23 cellular contexts compared by ENCODE assay signal in the genomic region with DNA sequence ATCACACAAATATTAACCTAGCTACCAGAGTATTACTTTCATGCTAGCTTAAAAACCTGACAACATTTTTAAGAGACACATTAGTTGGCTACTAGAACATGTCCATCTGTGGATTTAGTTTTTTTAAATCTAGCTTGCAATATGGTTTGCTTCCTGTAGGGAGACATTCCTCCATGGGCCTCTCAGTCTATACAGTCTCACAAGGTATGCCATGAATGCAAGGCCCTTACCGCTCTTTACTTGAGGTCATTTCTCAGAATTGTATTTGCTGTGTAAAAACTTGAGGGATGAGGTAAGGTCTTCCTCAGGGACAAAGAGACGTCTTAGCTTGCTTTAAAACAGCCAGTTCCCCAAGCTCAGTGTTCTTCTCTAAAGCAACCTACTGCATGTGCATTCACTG. TPM values are rescaled to one million over a fixed set of nuclear protein-coding genes. Genes with fewer than 3 reads are reported as not detected.
DNase-seq lines count a peak whose midpoint lies in the region; ATAC-seq, FAIRE-seq and TF ChIP-seq lines count a peak whose summit lies in the region.
"Had no signal": no experiment of that assay in that cellular context is flagged by ENCODE, and none has a peak within 500 bp of the region (broad histone marks: within the 10 kb centered on the region; RNA-seq: fewer than 3 reads in every experiment).

No MANE protein-coding gene starts in this region.

- H3K27me3 ChIP-seq in GM12878 (replicated peaks in 1 of 2; ENCODE audit: control insufficient read depth in 2 of 2, insufficient read depth in 2 of 2, low read length in 1 of 2): no peaks in the 10 kb centered on the region
- H3K27me3 ChIP-seq: BLaER1 treated with 17β-estradiol and CSF1 and Interleukin-3, amounts not matched to agents 10 nM and 100 nM had no signal

- ATAC-seq in A549: peak; percentile 46 to 62; a peak in 3 of 6 replicates
- ATAC-seq in GM12878: peak; percentile 45; the same call in 2 of the 3 replicates
- ATAC-seq in stimulated activated naive CD8-positive, alpha-beta T cell treated with anti-CD3 and anti-CD28 coated beads, Interleukin-15, Interleukin-2, amounts not matched to agents 100 U/mL and 50 U/mL, for 24 hours: no peak
- ATAC-seq: naive thymus-derived CD4-positive, alpha-beta T cell had no signal

- TF ChIP-seq POLR2A in A549 (IDR thresholded peaks at IDR 0.05; ENCODE audit: low read length): no peak
- no peak for TF ChIP-seq POLR2A in GM12878 (IDR thresholded peaks at IDR 0.05; ENCODE audit: low read depth, low read length)

- H3K9me3 ChIP-seq in A549 (no peaks in the 10 kb centered on the region), GM12878 (replicated peaks; ENCODE audit: control insufficient read depth, insufficient read depth, low read length) (no peaks in the 10 kb centered on the region)

- POLR2A ChIA-PET in A549 (lab: Yijun Ruan, JAX) (no interaction called here), HEK293T (lab: Yijun Ruan, JAX) (no interaction called here), GM12878 (lab: Charles Lee) (no interaction called here)

- RAD21 ChIA-PET in GM12878 (lab: Charles Lee; ENCODE audit: unreplicated experiment): interaction anchor here (0.6 to 1.2 kb wide), 2 partner anchors 12 to 53 kb away, joined by 3 read pairs; no protein-coding TSS in a partner anchor

- in situ Hi-C loops in GM12878 (cut with MboI): no loop called here

- FAIRE-seq in A549 (lab: Jason Lieb, UNC) (no peak), GM12878 (lab: Jason Lieb, UNC) (no peak)
- FAIRE-seq: A204.1, kidney, TTC549 had no signal

- H3K4me3 ChIP-seq in A549 (no peak overlapping the region), GM12878 (no peak overlapping the region), coronary artery (no peak overlapping the region)
- H3K4me3 ChIP-seq: BLaER1 treated with 17β-estradiol and CSF1 and Interleukin-3, amounts not matched to agents 10 nM and 100 nM had no signal

- no peaks in the 10 kb centered on the region for H4K20me1 ChIP-seq in GM12878 (ENCODE audit: control insufficient read depth, insufficient read depth)

- TF ChIP-seq EP300 in A549 (IDR thresholded peaks at IDR 0.05) (no peak), GM12878 (IDR thresholded peaks at IDR 0.05; ENCODE audit: borderline replicate concordance in 1 of 2, control insufficient read depth in 1 of 2, low read depth in 2 of 2, low read length in 2 of 2) (no peak)

- H3K9ac ChIP-seq in GM12878 (ENCODE audit: control insufficient read depth, insufficient read depth, low read length): no peak overlapping the region
- H3K9ac ChIP-seq: BLaER1 treated with 17β-estradiol and CSF1 and Interleukin-3, amounts not matched to agents 10 nM and 100 nM had no signal

- H3K79me2 ChIP-seq in GM12878 (ENCODE audit: control insufficient read depth, insufficient read depth, low read length): no peaks in the 10 kb centered on the region

- TF ChIP-seq RAD21 in A549 (conservative IDR thresholded peaks at IDR 0.05 in 1 of 2, IDR thresholded peaks at IDR 0.05 in 1 of 2) (no peak), GM12878 (IDR thresholded peaks at IDR 0.05; ENCODE audit: insufficient read depth, low read depth, low read length) (no peak)

- SMC1A ChIA-PET in GM12878 (lab: Charles Lee; ENCODE audit: uncharacterized antibody, unreplicated experiment): interaction anchor here (0.6 to 1.6 kb wide), 3 partner anchors 10 to 694 kb away, joined by 3 to 5 read pairs (median 3); no protein-coding TSS in a partner anchor

- H3K27ac ChIP-seq in A549 (no peak overlapping the region), GM12878 (ENCODE audit: control insufficient read depth, insufficient read depth) (no peak overlapping the region), coronary artery (no peak overlapping the region)
- H3K27ac ChIP-seq: BLaER1 treated with 17β-estradiol and CSF1 and Interleukin-3, amounts not matched to agents 10 nM and 100 nM had no signal

- H3K4me2 ChIP-seq in A549: no peak overlapping the region
- no peak overlapping the region for H3K4me2 ChIP-seq in GM12878 (ENCODE audit: control insufficient read depth, insufficient read depth)
- H3K4me2 ChIP-seq: BLaER1 treated with 17β-estradiol and CSF1 and Interleukin-3, amounts not matched to agents 10 nM and 100 nM had no signal

- H3K36me3 ChIP-seq in GM12878 (ENCODE audit: control insufficient read depth in 2 of 2, insufficient read depth in 2 of 2, low read length in 1 of 2): peaks cover 5 to 37% of the 10 kb centered on the region in 2 experiments

- BruUV-seq in GM12878 (replicated peaks; lab: Mats Ljungman, UMichigan): no TSS peak

- H3K4me1 ChIP-seq in A549 (0 out of 3 replicates have a peak, but pooled peaks cover 4% of the 10 kb centered on the region), GM12878 (ENCODE audit: control insufficient read depth, insufficient read depth, low read length) (no peaks in the 10 kb centered on the region)
- H3K4me1 ChIP-seq: BLaER1 treated with 17β-estradiol and CSF1 and Interleukin-3, amounts not matched to agents 10 nM and 100 nM had no signal

- TF ChIP-seq CTCF in A549 (IDR thresholded peaks at IDR 0.05) (no peak), GM12878 (IDR thresholded peaks at IDR 0.05 in 2 of 3, conservative IDR thresholded peaks at IDR 0.05 in 1 of 3; ENCODE audit: control insufficient read depth in 2 of 3, extremely low read depth in 1 of 3, insufficient read depth in 1 of 3, low read depth in 3 of 3, low read length in 3 of 3) (peak in 2 of 3 experiments; percentile 3 to 10; a peak in 1 of 6 replicates), coronary artery (IDR thresholded peaks at IDR 0.05) (no peak)

- CTCF ChIA-PET in A549 (lab: Yijun Ruan, JAX) (interaction anchor here (0.6 to 0.9 kb wide), 2 partner anchors 36 to 204 kb away, joined by 3 to 5 read pairs; no protein-coding TSS in a partner anchor), HEK293T (lab: Yijun Ruan, JAX) (no interaction called here), GM12878 (lab: Yijun Ruan, JAX) (no interaction called here)

- H2AFZ ChIP-seq in GM12878 (ENCODE audit: control insufficient read depth, low read depth, low read length): no peak overlapping the region

- 100% methylated on average over 2 of the region's 2 CpGs for whole genome bisulfite sequencing in A549 (ENCODE audit: missing lambda C conversion rate)
- 70% methylated on average over 2 of the region's 2 CpGs for WGBS in GM12878 (ENCODE audit: insufficient coverage, insufficient replicate concordance, low lambda C conversion rate, missing lambda C conversion rate)

- intact Hi-C loops in GM12878 (cut with micrococcal nuclease; ENCODE audit: unreplicated experiment): no loop called here

- DNase-seq in A549 (ENCODE audit: low read depth in 1 of 2, low spot score in 1 of 2) (peak in 1 of 2 experiments; percentile 1), HEK293T (ENCODE audit: extremely low spot score) (peak; percentile 9), GM12878 (ENCODE audit: low read depth, low spot score) (no peak), islet precursor cell (peak; percentile 64), coronary artery (ENCODE audit: low spot score) (no peak), dermis blood vessel endothelial cell (no peak)
- DNase-seq in activated CD4-positive, alpha-beta T cell treated with anti-CD3 and anti-CD28 coated beads for 48 hours: no peak
- no peak for DNase-seq in stimulated activated naive CD8-positive, alpha-beta T cell treated with anti-CD3 and anti-CD28 coated beads, Interleukin-15, Interleukin-2, amounts not matched to agents 100 U/mL and 50 U/mL, for 24 hours
- DNase-seq: activated CD4-positive, alpha-beta T cell treated with anti-CD3 and anti-CD28 coated beads, Interleukin-2, amount 10 ng/mL, durations not matched to agents 24 days and 14 days; activated CD8-positive, alpha-beta memory T cell treated with anti-CD3 and anti-CD28 coated beads, Interleukin-2, amount 50 U/mL, for 48 hours; amniotic stem cell; GF-D8; kidney; naive thymus-derived CD4-positive, alpha-beta T cell; NCI-H187; NCI-H345; NK-92 treated with Interleukin-12 subunit alpha and Interleukin-12 subunit beta, amount 100 ng/mL, for 24 hours; posterior cingulate gyrus; RPMI8226; stimulated activated CD4-positive, alpha-beta T cell treated with anti-CD3 and anti-CD28 coated beads, Interleukin-4, amount 100 ng/mL, for 1 hour had no signal

TF ChIP-seq in A549, 52 proteins besides CTCF, POLR2A, EP300 and RAD21:
- no peak for TF ChIP-seq MAFK (IDR thresholded peaks at IDR 0.05; ENCODE audit: partially characterized antibody)

TF ChIP-seq in HEK293T, 16 proteins besides CTCF, POLR2A, EP300 and RAD21:
- TF ChIP-seq SP1 (IDR thresholded peaks at IDR 0.05): no peak
- no peak for TF ChIP-seq ELF4 (IDR thresholded peaks at IDR 0.05)
- no peak for TF ChIP-seq FOXA1 (IDR thresholded peaks at IDR 0.05)

RNA-seq across cellular contexts. Expression of a gene that starts 26.9 kb away (rescaled TPM):
- polyA plus RNA-seq in A549 (2011; rRNA removed) (67.3 and 84.6 TPM in 2 replicates), A549 (2017; fragmentation: RNase III; extraction: RNeasy Plus Mini Kit Qiagen cat#74134 plus additional on column Dnase treatment) (33.7 to 34.0 TPM (median 33.9 TPM) in 3 replicates), GM12878 (2011; rRNA removed) (70.6 and 106 TPM in 2 replicates), GM12878 (2014; fragmentation: Illumina TruSeq; extraction: Trizol) (35.1 and 57.6 TPM in 2 replicates), GM12878 (2014; fragmentation: Nextera tagmentation; extraction: Ambion mirVana) (10 to 100 TPM in 1 of 2 experiments, 1 to 10 TPM in 1; 7.9 to 15.3 TPM), GM12878 (2014; rRNA removed) (19.8 and 25.8 TPM in 2 replicates), GM12878 (2016; fragmentation: Nextera tagmentation; extraction: Ambion mirVana) (10 to 100 TPM; 34.4 to 36.4 TPM)
- polyA plus RNA-seq in A549 (2012; cell fraction: cytosol; rRNA removed): 8.8 and 13.4 TPM in 2 replicates
- 13.3 and 22.5 TPM in 2 replicates for polyA plus RNA-seq in A549 (2012; cell fraction: nucleus; rRNA removed)
- polyA minus RNA-seq in A549 (2011; rRNA and poly(A)+ RNA removed): 45.0 and 73.4 TPM in 2 replicates
- total RNA-seq in GM12878 (2013; cell fraction: nucleolus; rRNA removed): 270 and 447 TPM in 2 replicates
- total RNA-seq in GM12878 (2014; rRNA removed) (25.9 and 38.2 TPM in 2 replicates), GM12878 (2014; rRNA removed; fragmentation: Illumina TruSeq; extraction: Trizol) (55.8 and 56.6 TPM in 2 replicates), GM12878 (2021) (66.3 and 68.5 TPM in 2 replicates), dermis blood vessel endothelial cell (224 and 262 TPM in 2 replicates)
- polyA plus RNA-seq in GM12878 (2011; ENCODE audit: low read depth): 5.7 TPM
- polyA plus RNA-seq in GM12878 (2011; cell fraction: cytosol; rRNA removed): 26.8 and 37.6 TPM in 2 replicates
- polyA plus RNA-seq in GM12878 (2011; cell fraction: nucleus; rRNA removed): 98.5 and 99.7 TPM in 2 replicates
- polyA plus RNA-seq in GM12878 (2012): 13.0 and 19.8 TPM in 2 replicates
- 124 and 221 TPM in 2 replicates for polyA minus RNA-seq in GM12878 (2011; rRNA and poly(A)+ RNA removed)
- 61.5 and 75.8 TPM in 2 replicates for polyA minus RNA-seq in GM12878 (2011; cell fraction: cytosol; rRNA and poly(A)+ RNA removed)
- 49.4 and 63.1 TPM in 2 replicates for polyA minus RNA-seq in GM12878 (2011; cell fraction: nucleus; rRNA and poly(A)+ RNA removed)

Comparison
In these comparisons a context has a peak if more than half of its experiments do, and no peak if none do; other contexts are left out.
1. DNase-seq: peak in HEK293T (single experiment) and islet precursor cell (single experiment); none in GM12878 (single experiment), coronary artery (single experiment), dermis blood vessel endothelial cell (single experiment), activated CD4-positive, alpha-beta T cell treated with anti-CD3 and anti-CD28 coated beads for 48 hours (single experiment) and stimulated activated naive CD8-positive, alpha-beta T cell treated with anti-CD3 and anti-CD28 coated beads, Interleukin-15, Interleukin-2, amounts not matched to agents 100 U/mL and 50 U/mL, for 24 hours (single experiment).
2. CTCF ChIP-seq: peak in GM12878 (2 of 3); none in A549 (single experiment) and coronary artery (single experiment).